Comparison of ENCODE assay signal across 21 cellular contexts in genomic region chr11:104142701-104143100, GRCh38. TPM values are rescaled to one million over a fixed set of nuclear protein-coding genes. Genes with fewer than 3 reads are reported as not detected.
A peak's percentile ranks its signal among the peaks of the same experiment; 100 is the strongest.
DNase-seq lines count a peak whose midpoint lies in the region; ATAC-seq, FAIRE-seq and TF ChIP-seq lines count a peak whose summit lies in the region.
"Had no signal": no experiment of that assay in that cellular context is flagged by ENCODE, and none has a peak within 500 bp of the region (broad histone marks: within the 10 kb centered on the region; RNA-seq: fewer than 3 reads in every experiment).

No MANE protein-coding gene starts in this region.

- H3K4me3 Mint-ChIP-seq in T-cell = no peak overlapping the region
- H3K4me3 Mint-ChIP-seq: CD4-positive, alpha-beta memory T cell; HFFc6 had no signal

- CTCF ChIA-PET in T-cell (lab: Charles Lee) = no interaction called here

- no peak overlapping the region for H3K23ac ChIP-seq in neuronal stem cell (ENCODE audit: low read depth, low read length, poor library complexity)

- no peak for TF ChIP-seq POLR2A in GM12892 (IDR thresholded peaks at IDR 0.05; ENCODE audit: low read depth, low read length)

- peak; percentile 74 for FAIRE-seq in GM12892 (lab: Jason Lieb, UNC)
- FAIRE-seq: G401.6, GM19239, H54 had no signal

- H3K36me3 Mint-ChIP-seq in T-cell = no peaks in the 10 kb centered on the region
- H3K36me3 Mint-ChIP-seq: CD4-positive, alpha-beta memory T cell had no signal

- no peaks in the 10 kb centered on the region for H3K27me3 ChIP-seq in neuronal stem cell (ENCODE audit: control insufficient read depth in 3 of 3, insufficient read depth in 3 of 3, low read depth in 1 of 3, low read length in 3 of 3)

- no peak overlapping the region for H2AK5ac ChIP-seq in neuronal stem cell (ENCODE audit: low read depth, low read length)

- no peaks in the 10 kb centered on the region for H3K27me3 Mint-ChIP-seq in T-cell
- H3K27me3 Mint-ChIP-seq: CD4-positive, alpha-beta memory T cell had no signal

- no peak overlapping the region for H4K91ac ChIP-seq in neuronal stem cell (ENCODE audit: low read depth, low read length, poor library complexity)

- ATAC-seq in T-cell (replicated peaks in 1 of 4) (no peak), GM21526 (IDR thresholded peaks at IDR 0.05; ENCODE audit: low FRiP score, unreplicated experiment) (no peak)

- no peaks in the 10 kb centered on the region for H3K9me3 ChIP-seq in neuronal stem cell (replicated peaks in 1 of 2; ENCODE audit: control insufficient read depth in 2 of 2, insufficient read depth in 1 of 2, low read depth in 1 of 2, low read length in 2 of 2)
- H3K9me3 ChIP-seq: HAP-1 had no signal

- no peak overlapping the region for H3K18ac ChIP-seq in neuronal stem cell (ENCODE audit: low read length)

- peaks cover 0 to 3% of the 10 kb centered on the region in 2 donors for H3K4me1 ChIP-seq in neuronal stem cell (ENCODE audit: control insufficient read depth in 2 of 2, insufficient read depth in 1 of 2, low read depth in 1 of 2, low read length in 2 of 2)
- H3K4me1 ChIP-seq: HAP-1 had no signal

- no peaks in the 10 kb centered on the region for H3K4me1 Mint-ChIP-seq in T-cell
- H3K4me1 Mint-ChIP-seq: CD4-positive, alpha-beta memory T cell had no signal

- no peak overlapping the region for H3K4me3 ChIP-seq in neuronal stem cell (ENCODE audit: low read length in 2 of 2)
- H3K4me3 ChIP-seq: HAP-1 had no signal

- no peaks in the 10 kb centered on the region for H3K79me1 ChIP-seq in neuronal stem cell (ENCODE audit: low read depth, low read length)

- no peak overlapping the region for H2BK120ac ChIP-seq in neuronal stem cell (ENCODE audit: low read depth, low read length)

- no peak overlapping the region for H3K9ac ChIP-seq in neuronal stem cell (ENCODE audit: low read depth, low read length, poor library complexity)

- H2AFZ ChIP-seq in neuronal stem cell (ENCODE audit: low read length) = peak overlapping the region; percentile 62

- DNase-seq in GM12892 (ENCODE audit: insufficient read length) = no peak
- peak; percentile 70 for DNase-seq in NCI-H69 (lab: John Stamatoyannopoulos, UW)
- peak; percentile 81 for DNase-seq in islet precursor cell
- DNase-seq in neuronal stem cell (ENCODE audit: low spot score) = no peak
- DNase-seq in NCI-H1417 treated with DMSO at 0.1 percent for 48 hours (lab: John Stamatoyannopoulos, UW) = no peak
- DNase-seq in superior temporal gyrus (ENCODE audit: extremely low spot score) = no peak
- DNase-seq in T-cell = no peak
- DNase-seq: C1 segment of cervical spinal cord; Calu3; CD4-positive, alpha-beta memory T cell; COR-L47; DMS53; DMS79 treated with DMSO at 0.1 percent for 48 hours; GOT3; HFFc6 had no signal

- H3K27ac Mint-ChIP-seq in T-cell = no peak overlapping the region
- H3K27ac Mint-ChIP-seq: CD4-positive, alpha-beta memory T cell; HFFc6 had no signal

- H3K14ac ChIP-seq in neuronal stem cell (ENCODE audit: low read length) = no peak overlapping the region

- WGBS in neuronal stem cell (ENCODE audit: extremely low coverage in 2 of 2, insufficient read length in 2 of 2, insufficient replicate concordance in 1 of 2), 2 donors = no CpG with 5 or more reads among the region's 6 CpGs

- no peak overlapping the region for H3K4me2 ChIP-seq in neuronal stem cell (ENCODE audit: insufficient read depth, low read length, poor library complexity, severe bottlenecking)

- no peak overlapping the region for H2BK5ac ChIP-seq in neuronal stem cell (ENCODE audit: low read length)

- no peak overlapping the region for H2BK12ac ChIP-seq in neuronal stem cell (ENCODE audit: low read length)

- POLR2A ChIA-PET in T-cell (lab: Charles Lee) = no interaction called here

- H3K27ac ChIP-seq in neuronal stem cell (replicated peaks; ENCODE audit: low read length) = no peak overlapping the region

- no peaks in the 10 kb centered on the region for H3K36me3 ChIP-seq in neuronal stem cell (replicated peaks in 1 of 2; ENCODE audit: control insufficient read depth in 2 of 2, insufficient read depth in 2 of 2, low read length in 2 of 2)
- H3K36me3 ChIP-seq: HAP-1 had no signal

- no peak overlapping the region for H3K4ac ChIP-seq in neuronal stem cell (ENCODE audit: low read length)

- H3K9me3 Mint-ChIP-seq in T-cell = no peaks in the 10 kb centered on the region
- H3K9me3 Mint-ChIP-seq: CD4-positive, alpha-beta memory T cell; HFFc6 had no signal

- H4K8ac ChIP-seq in neuronal stem cell (ENCODE audit: low read depth, low read length) = no peak overlapping the region

- H2BK15ac ChIP-seq in neuronal stem cell (ENCODE audit: low read length) = no peak overlapping the region

RNA-seq across cellular contexts. Expression of gene PDGFD, which starts 21.2 kb away (rescaled TPM):
- not detected for polyA plus RNA-seq in GM12892 (2012; ENCODE audit: missing spikeins)
- 2.3 TPM for polyA plus RNA-seq in neuronal stem cell (2013, experiment 1 of 2)
- polyA plus RNA-seq in neuronal stem cell (2013, experiment 2 of 2) = 2.2 TPM
- 1 to 10 TPM in 3 of 5 donors, under 1 TPM in 2; 0.35 to 2.9 (median 1.2) TPM for total RNA-seq in T-cell
- total RNA-seq: CD4-positive, alpha-beta memory T cell; Daoy had no signal

Comparison
In these comparisons a context has a peak if more than half of its experiments do, and no peak if none do; other contexts are left out.
1. DNase-seq: peak in NCI-H69 (single experiment) and islet precursor cell (single experiment); none in GM12892 (single experiment), neuronal stem cell (single experiment), NCI-H1417 treated with DMSO at 0.1 percent for 48 hours (single experiment), superior temporal gyrus (single experiment) and T-cell (0 of 34).